21 cellular contexts compared by ENCODE assay signal in genomic region chr15:64004059-64004458, GRCh38. TPM values are rescaled to one million over a fixed set of nuclear protein-coding genes. Genes with fewer than 3 reads are reported as not detected.
A peak's percentile ranks its signal among the peaks of the same experiment; 100 is the strongest.
DNase-seq lines count a peak whose midpoint lies in the region; ATAC-seq and TF ChIP-seq lines count a peak whose summit lies in the region.
"Had no signal": no experiment of that assay in that cellular context is flagged by ENCODE, and none has a peak within 500 bp of the region (broad histone marks: within the 10 kb centered on the region; RNA-seq: fewer than 3 reads in every experiment).

No MANE protein-coding gene starts in this region.

- in situ Hi-C loops in Caki2 (cut with HindIII; ENCODE audit: low pct_unique_long_range_greater_than_20kb, low sequenced_read_pairs), result no loop called here

- peaks cover 3% of the 10 kb centered on the region for H3K36me3 Mint-ChIP-seq in central memory CD8-positive, alpha-beta T cell (ENCODE audit: insufficient read depth)
- H3K36me3 Mint-ChIP-seq: natural killer cell treated with Interleukin-12 subunit alpha and Interleukin-12 subunit beta and Interleukin-15 and Interleukin-18, amount 100 ng/mL, for 72 hours had no signal

- H3K27me3 Mint-ChIP-seq in central memory CD8-positive, alpha-beta T cell, result no peaks in the 10 kb centered on the region
- H3K27me3 Mint-ChIP-seq: CD4-positive, alpha-beta T cell had no signal

- H3K36me3 ChIP-seq in psoas muscle (ENCODE audit: insufficient read depth in 1 of 2, low read depth in 1 of 2), result peaks cover 0 to 7% of the 10 kb centered on the region in 2 donors
- H3K36me3 ChIP-seq: pancreas, right lobe of liver had no signal

- intact Hi-C loops in psoas muscle (cut with DNase I), result no loop called here

- H3K9me3 Mint-ChIP-seq in central memory CD8-positive, alpha-beta T cell, result no peaks in the 10 kb centered on the region
- H3K9me3 Mint-ChIP-seq: CD4-positive, alpha-beta T cell; natural killer cell treated with Interleukin-12 subunit alpha and Interleukin-12 subunit beta and Interleukin-15 and Interleukin-18, amount 100 ng/mL, for 72 hours had no signal

- TF ChIP-seq CTCF in 22Rv1 (IDR thresholded peaks at IDR 0.05), result no peak
- no peak for TF ChIP-seq CTCF in psoas muscle (IDR thresholded peaks at IDR 0.05)

- 88 to 90% (median 88%) methylated on average over 2 of the region's 2 CpGs for WGBS in psoas muscle, 3 donors

- H3K4me3 Mint-ChIP-seq in central memory CD8-positive, alpha-beta T cell, result no peak overlapping the region
- H3K4me3 Mint-ChIP-seq: CD4-positive, alpha-beta T cell; natural killer cell treated with Interleukin-12 subunit alpha and Interleukin-12 subunit beta and Interleukin-15 and Interleukin-18, amount 100 ng/mL, for 72 hours had no signal

- H3K9me3 ChIP-seq in psoas muscle, result no peaks in the 10 kb centered on the region
- H3K9me3 ChIP-seq: pancreas, right lobe of liver had no signal

- H3K27ac Mint-ChIP-seq in central memory CD8-positive, alpha-beta T cell (ENCODE audit: low read depth), result peak overlapping the region; percentile 11
- H3K27ac Mint-ChIP-seq: CD4-positive, alpha-beta T cell had no signal

- H3K27me3 ChIP-seq in psoas muscle (ENCODE audit: insufficient read depth in 3 of 3, low read length in 2 of 3), result no peaks in the 10 kb centered on the region
- H3K27me3 ChIP-seq: pancreas, right lobe of liver had no signal

- DNase-seq in Caki2 (ENCODE audit: low read depth) (peak; percentile 40), psoas muscle (no peak), NCI-H226 (no peak), epidermal melanocyte (ENCODE audit: insufficient read length, low spot score) (no peak), SIG-M5 treated with dmso at 0.1 percent for 504 hours (lab: John Stamatoyannopoulos, UW; ENCODE audit: unreplicated experiment) (no peak)
- DNase-seq in central memory CD8-positive, alpha-beta T cell (ENCODE audit: low spot score in 2 of 2), result no peak
- DNase-seq in activated CD4-positive, CD25-positive, alpha-beta regulatory T cell (lab: John Stamatoyannopoulos, UW), result no peak
- DNase-seq: activated CD4-positive, alpha-beta T cell treated with anti-CD3 and anti-CD28 coated beads for 4 hours; CD4-positive, alpha-beta T cell; DMS79; effector memory CD4-positive, alpha-beta T cell; NCI-H1048; NCI-H1930; NCI-H2227 treated with DMSO at 0.1 percent for 48 hours; Right ventricle myocardium superior; stimulated activated CD8-positive, alpha-beta memory T cell treated with anti-CD3 and anti-CD28 coated beads, Interleukin-4, amount 100 ng/mL, for 48 hours had no signal

- peak overlapping the region; percentile 15; the same call in 1 of the 2 replicates for H3K27ac ChIP-seq in 22Rv1
- H3K27ac ChIP-seq in psoas muscle, result peak overlapping the region; percentile 6
- H3K27ac ChIP-seq: pancreas, right lobe of liver had no signal

- H3K4me1 ChIP-seq in psoas muscle, result peaks cover 49% of the 10 kb centered on the region

- H3K4me3 ChIP-seq in psoas muscle, result no peak overlapping the region
- H3K4me3 ChIP-seq: GM12878, pancreas, right lobe of liver had no signal

- peaks cover 29% of the 10 kb centered on the region for H3K4me1 Mint-ChIP-seq in central memory CD8-positive, alpha-beta T cell

- no peak for ATAC-seq in central memory CD8-positive, alpha-beta T cell (replicated peaks; ENCODE audit: extremely low read depth, poor library complexity, severe bottlenecking)
- no peak for ATAC-seq in psoas muscle
- ATAC-seq: GM12878; natural killer cell treated with Interleukin-12 subunit alpha and Interleukin-12 subunit beta and Interleukin-15 and Interleukin-18, amount 100 ng/mL, for 72 hours had no signal

RNA-seq across cellular contexts. Expression of gene DAPK2, which starts 42.2 kb away (rescaled TPM):
- 3.5 and 6.0 TPM in 2 replicates for total RNA-seq in Caki2 (2014; rRNA removed; shearing (Covaris generic); ENCODE audit: low replicate concordance)
- total RNA-seq in psoas muscle, result 10 to 100 TPM; 44.3 to 65.6 (median 54.6) TPM
- polyA plus RNA-seq in psoas muscle, result 10 to 100 TPM in 2 of 3 donors, 1 to 10 TPM in 1; 3.7 to 41.1 (median 13.4) TPM
